11 cellular contexts compared by ENCODE assay signal in genomic region chr2:240962371-240963064, GRCh38. TPM values are rescaled to one million over a fixed set of nuclear protein-coding genes. Genes with fewer than 3 reads are reported as not detected.
DNase-seq lines count a peak whose midpoint lies in the region; ATAC-seq lines count a peak whose summit lies in the region.
"Had no signal": no experiment of that assay in that cellular context is flagged by ENCODE, and none has a peak within 500 bp of the region (broad histone marks: within the 10 kb centered on the region; RNA-seq: fewer than 3 reads in every experiment).

No MANE protein-coding gene starts in this region.

- no peak overlapping the region for H3K4me3 ChIP-seq in muscle layer of duodenum (ENCODE audit: low read depth in 1 of 2, low read length in 2 of 2)

- DNase-seq in 8988T = peak; percentile 19
- peak; percentile 32 for DNase-seq in NCI-H748 treated with DMSO at 0.1 percent for 48 hours (lab: John Stamatoyannopoulos, UW)
- DNase-seq in fibroblast of gingiva (ENCODE audit: low read depth) = peak; percentile 64
- no peak for DNase-seq in stimulated activated CD4-positive, alpha-beta T cell treated with anti-CD3 and anti-CD28 coated beads, Interleukin-12 subunit alpha, Interleukin-12 subunit beta, amount 100 ng/mL, for 4 hours
- DNase-seq in occipital lobe (lab: John Stamatoyannopoulos, UW) = no peak
- DNase-seq in DMS 273 treated with DMSO at 0.1 percent for 48 hours (lab: John Stamatoyannopoulos, UW) = no peak
- DNase-seq: NCI-H1436, T-helper 2 cell had no signal

- peak overlapping the region; percentile 14 for H3K27ac ChIP-seq in muscle layer of duodenum (ENCODE audit: low read length)

- ATAC-seq in HG02763 (IDR thresholded peaks at IDR 0.05; ENCODE audit: unreplicated experiment) = no peak

- H3K27me3 ChIP-seq in muscle layer of duodenum (ENCODE audit: low read depth, low read length) = no peaks in the 10 kb centered on the region

- no peaks in the 10 kb centered on the region for H3K9me3 ChIP-seq in muscle layer of duodenum (ENCODE audit: control insufficient read depth in 1 of 2, low read length in 2 of 2)

- H3K4me1 ChIP-seq in muscle layer of duodenum (ENCODE audit: control insufficient read depth in 1 of 2, insufficient read depth in 2 of 2, low read length in 2 of 2) = peaks cover 0 to 11% of the 10 kb centered on the region in 2 donors

- H3K36me3 ChIP-seq in muscle layer of duodenum (ENCODE audit: control insufficient read depth in 1 of 2, insufficient read depth in 2 of 2, low read length in 2 of 2) = no peaks in the 10 kb centered on the region

RNA-seq across cellular contexts. Expression of gene SNED1, which starts 35.9 kb away (rescaled TPM):
- 3.3 TPM for total RNA-seq in occipital lobe

RNA-seq across cellular contexts. Expression of gene CROCC2, which starts 56.4 kb away (rescaled TPM):
- total RNA-seq in occipital lobe = under 0.01 TPM
- total RNA-seq: activated naive CD8-positive, alpha-beta T cell treated with anti-CD3 and anti-CD28 coated beads, Interleukin-2, amount 10 ng/mL, durations not matched to agents 7 days and 5 days had no signal

Comparison
In these comparisons a context has a peak if more than half of its experiments do, and no peak if none do; other contexts are left out.
1. DNase-seq: peak in 8988T (single experiment), NCI-H748 treated with DMSO at 0.1 percent for 48 hours (single experiment) and fibroblast of gingiva (single experiment); none in stimulated activated CD4-positive, alpha-beta T cell treated with anti-CD3 and anti-CD28 coated beads, Interleukin-12 subunit alpha, Interleukin-12 subunit beta, amount 100 ng/mL, for 4 hours (single experiment), occipital lobe (single experiment) and DMS 273 treated with DMSO at 0.1 percent for 48 hours (single experiment).